In the genomic region with DNA sequence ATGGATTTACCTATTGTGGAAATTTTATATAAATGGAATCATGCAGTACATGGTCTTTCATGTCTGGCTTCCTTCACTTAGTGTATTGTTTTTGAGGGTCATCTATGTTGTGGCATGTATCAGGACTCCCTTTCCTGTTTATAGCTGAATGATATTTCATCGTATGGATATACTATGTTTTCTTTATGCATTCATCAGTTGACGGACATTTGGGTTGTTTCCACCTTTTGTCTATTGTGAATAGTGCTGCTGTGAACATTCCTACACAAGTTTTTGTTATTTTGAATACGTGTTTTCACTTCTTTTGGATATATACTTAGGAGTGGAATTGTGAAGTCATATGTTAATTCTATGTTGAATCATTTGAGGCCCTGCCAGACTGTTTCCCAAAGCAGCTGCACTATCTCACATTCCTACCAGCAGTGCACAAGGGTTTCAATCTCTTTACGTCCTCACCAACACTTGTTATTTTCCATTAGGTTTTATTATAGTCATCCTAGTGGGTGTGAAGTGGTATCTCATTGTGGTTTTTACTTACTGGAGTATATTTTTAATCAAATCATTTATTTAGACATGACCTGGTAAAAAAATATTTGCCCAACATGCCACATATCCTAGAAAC, we compare ENCODE assay signal across 13 cellular contexts.
DNase-seq lines count a peak whose midpoint lies in the region; ATAC-seq and TF ChIP-seq lines count a peak whose summit lies in the region.
"Had no signal": no experiment of that assay in that cellular context is flagged by ENCODE, and none has a peak within 500 bp of the region (broad histone marks: within the 10 kb centered on the region; RNA-seq: fewer than 3 reads in every experiment).

No MANE protein-coding gene starts in this region.

- H2AFZ ChIP-seq in GM23338 = no peak overlapping the region

- H3K9me2 ChIP-seq in GM23338 (ENCODE audit: insufficient read depth) = peaks cover 16% of the 10 kb centered on the region

- DNase-seq in AG10803 (ENCODE audit: low read depth) = peak; percentile 66
- DNase-seq in M059J (ENCODE audit: low read depth) = peak; percentile 68
- DNase-seq in coronary artery (ENCODE audit: low spot score) = no peak
- DNase-seq in right cardiac atrium = no peak
- no peak for DNase-seq in glutamatergic neuron
- no peak for DNase-seq in activated CD4-positive, CD25-positive, alpha-beta regulatory T cell (lab: John Stamatoyannopoulos, UW)
- DNase-seq in GM23338 (ENCODE audit: low spot score) = no peak
- DNase-seq: activated gamma-delta T cell treated with Interleukin-2 at 50 U/mL for 16 hours, erythroblast, NCI-H1105 treated with DMSO at 0.1 percent for 48 hours, NCI-H446 treated with DMSO at 0.1 percent for 48 hours, OCI-M1 had no signal

- H3K36me3 ChIP-seq in GM23338 (ENCODE audit: insufficient read depth) = no peaks in the 10 kb centered on the region

- ATAC-seq in right cardiac atrium = peak; percentile 72 to 83
- no peak for ATAC-seq in GM21526 (IDR thresholded peaks at IDR 0.05; ENCODE audit: low FRiP score, unreplicated experiment)
- no peak for ATAC-seq in GM23338

- H3F3A ChIP-seq in GM23338 (replicated peaks; ENCODE audit: low read depth) = no peaks in the 10 kb centered on the region

- H3K79me2 ChIP-seq in GM23338 (replicated peaks; ENCODE audit: insufficient read depth) = no peaks in the 10 kb centered on the region

- H3K27ac ChIP-seq in coronary artery = peak overlapping the region; percentile 4 to 66
- no peak overlapping the region for H3K27ac ChIP-seq in right cardiac atrium (ENCODE audit: low read length)
- H3K27ac ChIP-seq in GM23338 (ENCODE audit: low read depth) = no peak overlapping the region

- no peak overlapping the region for H3K4me3 Mint-ChIP-seq in glutamatergic neuron (ENCODE audit: unreplicated experiment)
- no peak overlapping the region for H3K4me3 Mint-ChIP-seq in GM23338

- H3K9me3 Mint-ChIP-seq in glutamatergic neuron (ENCODE audit: unreplicated experiment) = peaks cover 2% of the 10 kb centered on the region
- H3K9me3 Mint-ChIP-seq in GM23338 = no peaks in the 10 kb centered on the region

- H3K4me2 ChIP-seq in GM23338 = no peak overlapping the region

- H3K4me1 Mint-ChIP-seq in glutamatergic neuron (ENCODE audit: low read depth, unreplicated experiment) = peaks cover 6% of the 10 kb centered on the region
- peaks cover 6% of the 10 kb centered on the region for H3K4me1 Mint-ChIP-seq in GM23338

- 32% methylated on average over 4 of the region's 4 CpGs for whole genome bisulfite sequencing in right cardiac atrium

- H4K20me1 ChIP-seq in GM23338 (replicated peaks; ENCODE audit: insufficient read depth) = no peaks in the 10 kb centered on the region

- no peak overlapping the region for H3K4me3 ChIP-seq in AG10803 (ENCODE audit: low read length)
- H3K4me3 ChIP-seq in coronary artery = no peak overlapping the region
- H3K4me3 ChIP-seq in right cardiac atrium (ENCODE audit: low read length) = no peak overlapping the region
- no peak overlapping the region for H3K4me3 ChIP-seq in GM23338

- H3K4me1 ChIP-seq in right cardiac atrium (ENCODE audit: control insufficient read depth, insufficient read depth, low read length) (no peaks in the 10 kb centered on the region), GM23338 (ENCODE audit: insufficient read depth) (no peaks in the 10 kb centered on the region)

- H3K27me3 Mint-ChIP-seq in glutamatergic neuron (ENCODE audit: unreplicated experiment) (no peaks in the 10 kb centered on the region), GM23338 (ENCODE audit: insufficient read depth, low read depth, poor library complexity) (no peaks in the 10 kb centered on the region)

- no peaks in the 10 kb centered on the region for H3K27me3 ChIP-seq in right cardiac atrium (ENCODE audit: control insufficient read depth, insufficient read depth)
- H3K27me3 ChIP-seq in GM23338 (ENCODE audit: insufficient read depth) = no peaks in the 10 kb centered on the region

- TF ChIP-seq CTCF in AG10803 (conservative IDR thresholded peaks at IDR 0.05; ENCODE audit: low read length) (peak; percentile 41), coronary artery (IDR thresholded peaks at IDR 0.05) (no peak), glutamatergic neuron (IDR thresholded peaks at IDR 0.05; ENCODE audit: partially characterized antibody, unreplicated experiment) (no peak), GM23338 (conservative IDR thresholded peaks at IDR 0.05; ENCODE audit: low read depth in 2 of 2) (no peak)

- intact Hi-C loops in right cardiac atrium (cut with DNase I) = loop anchor here in 1 of 4 donors (10.0 kb wide), 1 partner anchor 104 kb away; no protein-coding TSS in a partner anchor

- H3K9me3 ChIP-seq in right cardiac atrium (ENCODE audit: control insufficient read depth, low read length) = no peaks in the 10 kb centered on the region

- H3K36me3 Mint-ChIP-seq in glutamatergic neuron (ENCODE audit: unreplicated experiment) (no peaks in the 10 kb centered on the region), GM23338 (ENCODE audit: low read depth) (no peaks in the 10 kb centered on the region)

- H3K27ac Mint-ChIP-seq in glutamatergic neuron (ENCODE audit: unreplicated experiment) = no peak overlapping the region
- H3K27ac Mint-ChIP-seq in GM23338 = no peak overlapping the region

TF ChIP-seq in GM23338, 12 proteins besides CTCF, POLR2A, EP300 and RAD21:
- TF ChIP-seq STAT1 (IDR thresholded peaks at IDR 0.05; ENCODE audit: unreplicated experiment) (no peak), NANOG (IDR thresholded peaks at IDR 0.05; ENCODE audit: borderline replicate concordance) (no peak), JUNB (IDR thresholded peaks at IDR 0.05; ENCODE audit: unreplicated experiment) (no peak), ZNF114 (CRISPR knock-in tag; IDR thresholded peaks at IDR 0.05) (no peak), REST (IDR thresholded peaks at IDR 0.05; ENCODE audit: unreplicated experiment) (no peak), EZH2 (IDR thresholded peaks at IDR 0.05; ENCODE audit: low read depth, unreplicated experiment) (no peak), ZNF331 (CRISPR knock-in tag; IDR thresholded peaks at IDR 0.05; ENCODE audit: low read depth) (no peak), CREB1 (CRISPR knock-in tag; IDR thresholded peaks at IDR 0.05; ENCODE audit: low read depth) (no peak), EZH2phosphoT487 (IDR thresholded peaks at IDR 0.05; ENCODE audit: unreplicated experiment) (no peak)
- TF ChIP-seq, protein P1, sequence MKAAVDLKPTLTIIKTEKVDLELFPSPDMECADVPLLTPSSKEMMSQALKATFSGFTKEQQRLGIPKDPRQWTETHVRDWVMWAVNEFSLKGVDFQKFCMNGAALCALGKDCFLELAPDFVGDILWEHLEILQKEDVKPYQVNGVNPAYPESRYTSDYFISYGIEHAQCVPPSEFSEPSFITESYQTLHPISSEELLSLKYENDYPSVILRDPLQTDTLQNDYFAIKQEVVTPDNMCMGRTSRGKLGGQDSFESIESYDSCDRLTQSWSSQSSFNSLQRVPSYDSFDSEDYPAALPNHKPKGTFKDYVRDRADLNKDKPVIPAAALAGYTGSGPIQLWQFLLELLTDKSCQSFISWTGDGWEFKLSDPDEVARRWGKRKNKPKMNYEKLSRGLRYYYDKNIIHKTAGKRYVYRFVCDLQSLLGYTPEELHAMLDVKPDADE (IDR thresholded peaks at IDR 0.05) = no peak

Comparison
In these comparisons a context has a peak if more than half of its experiments do, and no peak if none do; other contexts are left out.
1. DNase-seq: peak in AG10803 (single experiment) and M059J (single experiment); none in coronary artery (single experiment), right cardiac atrium (0 of 3), glutamatergic neuron (single experiment), activated CD4-positive, CD25-positive, alpha-beta regulatory T cell (0 of 4) and GM23338 (single experiment).
2. H3K27ac ChIP-seq: peak in coronary artery (2 of 2); none in right cardiac atrium (single experiment) and GM23338 (single experiment).
3. ATAC-seq: peak in right cardiac atrium (2 of 2); none in GM21526 (single experiment) and GM23338 (single experiment).